Comparison of ENCODE assay signal across 1 cellular context in the genomic region with DNA sequence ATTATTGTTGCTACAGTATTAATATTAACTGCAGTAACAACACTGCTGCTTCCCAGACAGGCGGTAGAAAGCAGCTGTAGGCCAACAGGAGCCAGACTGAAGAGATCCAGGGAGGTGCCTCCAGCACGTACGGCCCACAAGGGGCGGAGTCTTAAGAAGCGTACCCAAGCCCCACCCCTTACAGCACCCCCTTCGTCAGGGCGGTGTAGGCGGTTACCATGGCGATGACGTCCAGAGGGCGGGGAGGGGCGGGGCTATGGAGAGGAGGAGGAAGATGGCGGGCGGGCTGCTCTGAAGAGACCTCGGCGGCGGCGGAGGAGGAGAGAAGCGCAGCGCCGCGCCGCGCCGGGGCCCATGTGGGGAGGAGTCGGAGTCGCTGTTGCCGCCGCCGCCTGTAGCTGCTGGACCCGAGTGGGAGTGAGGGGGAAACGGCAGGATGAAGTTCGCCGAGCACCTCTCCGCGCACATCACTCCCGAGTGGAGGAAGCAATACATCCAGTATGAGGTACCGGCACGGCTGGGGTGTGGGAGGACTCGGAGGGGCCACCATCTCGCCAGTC.
TF ChIP-seq lines count a peak whose summit lies in the region.

TSS of gene XPR1 (plus strand) at position 257 of the 560 bp plus-strand sequence. CDS start at position 437, 180 bp downstream.

TF ChIP-seq in HepG2, 621 proteins besides CTCF, POLR2A, EP300 and RAD21 (continued from another document and continues in another):
- TF ChIP-seq ZNF275 (CRISPR knock-in tag; IDR thresholded peaks at IDR 0.05; ENCODE audit: borderline replicate concordance) = 0 out of 2 replicates have a peak, but pooled peaks have one; percentile 62
- no peak for TF ChIP-seq SOX13 (IDR thresholded peaks at IDR 0.05)
- TF ChIP-seq SOX13 (CRISPR knock-in tag; conservative IDR thresholded peaks at IDR 0.05 in 1 of 2, IDR thresholded peaks at IDR 0.05 in 1 of 2) = no peak
- no peak for TF ChIP-seq ZNF710 (CRISPR knock-in tag; IDR thresholded peaks at IDR 0.05; ENCODE audit: borderline replicate concordance)
- peak; percentile 64; the same call in 1 of the 2 replicates for TF ChIP-seq KMT2A (CRISPR knock-in tag; IDR thresholded peaks at IDR 0.05)
- peak; percentile 41; the same call in 1 of the 2 replicates for TF ChIP-seq KDM5A (IDR thresholded peaks at IDR 0.05; ENCODE audit: borderline replicate concordance, low read length)
- TF ChIP-seq TEF (CRISPR knock-in tag; IDR thresholded peaks at IDR 0.05) = no peak
- no peak for TF ChIP-seq ZFAT (CRISPR knock-in tag; conservative IDR thresholded peaks at IDR 0.05)
- TF ChIP-seq ZNF121 (CRISPR knock-in tag; IDR thresholded peaks at IDR 0.05) = no peak
- TF ChIP-seq, protein P1, sequence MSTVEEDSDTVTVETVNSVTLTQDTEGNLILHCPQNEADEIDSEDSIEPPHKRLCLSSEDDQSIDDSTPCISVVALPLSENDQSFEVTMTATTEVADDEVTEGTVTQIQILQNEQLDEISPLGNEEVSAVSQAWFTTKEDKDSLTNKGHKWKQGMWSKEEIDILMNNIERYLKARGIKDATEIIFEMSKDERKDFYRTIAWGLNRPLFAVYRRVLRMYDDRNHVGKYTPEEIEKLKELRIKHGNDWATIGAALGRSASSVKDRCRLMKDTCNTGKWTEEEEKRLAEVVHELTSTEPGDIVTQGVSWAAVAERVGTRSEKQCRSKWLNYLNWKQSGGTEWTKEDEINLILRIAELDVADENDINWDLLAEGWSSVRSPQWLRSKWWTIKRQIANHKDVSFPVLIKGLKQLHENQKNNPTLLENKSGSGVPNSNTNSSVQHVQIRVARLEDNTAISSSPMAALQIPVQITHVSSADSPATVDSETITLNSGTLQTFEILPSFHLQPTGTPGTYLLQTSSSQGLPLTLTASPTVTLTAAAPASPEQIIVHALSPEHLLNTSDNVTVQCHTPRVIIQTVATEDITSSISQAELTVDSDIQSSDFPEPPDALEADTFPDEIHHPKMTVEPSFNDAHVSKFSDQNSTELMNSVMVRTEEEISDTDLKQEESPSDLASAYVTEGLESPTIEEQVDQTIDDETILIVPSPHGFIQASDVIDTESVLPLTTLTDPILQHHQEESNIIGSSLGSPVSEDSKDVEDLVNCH (CRISPR knock-in tag; IDR thresholded peaks at IDR 0.05) = no peak
- TF ChIP-seq, protein P2, sequence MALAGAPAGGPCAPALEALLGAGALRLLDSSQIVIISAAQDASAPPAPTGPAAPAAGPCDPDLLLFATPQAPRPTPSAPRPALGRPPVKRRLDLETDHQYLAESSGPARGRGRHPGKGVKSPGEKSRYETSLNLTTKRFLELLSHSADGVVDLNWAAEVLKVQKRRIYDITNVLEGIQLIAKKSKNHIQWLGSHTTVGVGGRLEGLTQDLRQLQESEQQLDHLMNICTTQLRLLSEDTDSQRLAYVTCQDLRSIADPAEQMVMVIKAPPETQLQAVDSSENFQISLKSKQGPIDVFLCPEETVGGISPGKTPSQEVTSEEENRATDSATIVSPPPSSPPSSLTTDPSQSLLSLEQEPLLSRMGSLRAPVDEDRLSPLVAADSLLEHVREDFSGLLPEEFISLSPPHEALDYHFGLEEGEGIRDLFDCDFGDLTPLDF (CRISPR knock-in tag; IDR thresholded peaks at IDR 0.05) = no peak
- TF ChIP-seq ZNF256 (CRISPR knock-in tag; conservative IDR thresholded peaks at IDR 0.05) = no peak
- TF ChIP-seq DNMT1 (CRISPR knock-in tag; IDR thresholded peaks at IDR 0.05) = no peak
- TF ChIP-seq HMGA1 (CRISPR knock-in tag; conservative IDR thresholded peaks at IDR 0.05) = no peak
- TF ChIP-seq MAZ (IDR thresholded peaks at IDR 0.05; ENCODE audit: borderline replicate concordance, low read depth, low read length) = 0 out of 2 replicates have a peak, but pooled peaks have one; percentile 27
- TF ChIP-seq MAZ (CRISPR knock-in tag; IDR thresholded peaks at IDR 0.05; ENCODE audit: low read depth) = peak; percentile 67; the same call in 1 of the 2 replicates
- TF ChIP-seq PITX1 (CRISPR knock-in tag; IDR thresholded peaks at IDR 0.05) = no peak
- no peak for TF ChIP-seq ZNF543 (CRISPR knock-in tag; IDR thresholded peaks at IDR 0.05)
- peak; percentile 75; the same call in 1 of the 2 replicates for TF ChIP-seq ZSCAN31 (CRISPR knock-in tag; IDR thresholded peaks at IDR 0.05; ENCODE audit: low read depth)
- no peak; the same call in 1 of the 2 replicates for TF ChIP-seq POGZ (CRISPR knock-in tag; IDR thresholded peaks at IDR 0.05)
- no peak for TF ChIP-seq CC2D1A (CRISPR knock-in tag; IDR thresholded peaks at IDR 0.05)
- TF ChIP-seq PHB2 (IDR thresholded peaks at IDR 0.05; ENCODE audit: partially characterized antibody) = no peak
- TF ChIP-seq, protein P3, sequence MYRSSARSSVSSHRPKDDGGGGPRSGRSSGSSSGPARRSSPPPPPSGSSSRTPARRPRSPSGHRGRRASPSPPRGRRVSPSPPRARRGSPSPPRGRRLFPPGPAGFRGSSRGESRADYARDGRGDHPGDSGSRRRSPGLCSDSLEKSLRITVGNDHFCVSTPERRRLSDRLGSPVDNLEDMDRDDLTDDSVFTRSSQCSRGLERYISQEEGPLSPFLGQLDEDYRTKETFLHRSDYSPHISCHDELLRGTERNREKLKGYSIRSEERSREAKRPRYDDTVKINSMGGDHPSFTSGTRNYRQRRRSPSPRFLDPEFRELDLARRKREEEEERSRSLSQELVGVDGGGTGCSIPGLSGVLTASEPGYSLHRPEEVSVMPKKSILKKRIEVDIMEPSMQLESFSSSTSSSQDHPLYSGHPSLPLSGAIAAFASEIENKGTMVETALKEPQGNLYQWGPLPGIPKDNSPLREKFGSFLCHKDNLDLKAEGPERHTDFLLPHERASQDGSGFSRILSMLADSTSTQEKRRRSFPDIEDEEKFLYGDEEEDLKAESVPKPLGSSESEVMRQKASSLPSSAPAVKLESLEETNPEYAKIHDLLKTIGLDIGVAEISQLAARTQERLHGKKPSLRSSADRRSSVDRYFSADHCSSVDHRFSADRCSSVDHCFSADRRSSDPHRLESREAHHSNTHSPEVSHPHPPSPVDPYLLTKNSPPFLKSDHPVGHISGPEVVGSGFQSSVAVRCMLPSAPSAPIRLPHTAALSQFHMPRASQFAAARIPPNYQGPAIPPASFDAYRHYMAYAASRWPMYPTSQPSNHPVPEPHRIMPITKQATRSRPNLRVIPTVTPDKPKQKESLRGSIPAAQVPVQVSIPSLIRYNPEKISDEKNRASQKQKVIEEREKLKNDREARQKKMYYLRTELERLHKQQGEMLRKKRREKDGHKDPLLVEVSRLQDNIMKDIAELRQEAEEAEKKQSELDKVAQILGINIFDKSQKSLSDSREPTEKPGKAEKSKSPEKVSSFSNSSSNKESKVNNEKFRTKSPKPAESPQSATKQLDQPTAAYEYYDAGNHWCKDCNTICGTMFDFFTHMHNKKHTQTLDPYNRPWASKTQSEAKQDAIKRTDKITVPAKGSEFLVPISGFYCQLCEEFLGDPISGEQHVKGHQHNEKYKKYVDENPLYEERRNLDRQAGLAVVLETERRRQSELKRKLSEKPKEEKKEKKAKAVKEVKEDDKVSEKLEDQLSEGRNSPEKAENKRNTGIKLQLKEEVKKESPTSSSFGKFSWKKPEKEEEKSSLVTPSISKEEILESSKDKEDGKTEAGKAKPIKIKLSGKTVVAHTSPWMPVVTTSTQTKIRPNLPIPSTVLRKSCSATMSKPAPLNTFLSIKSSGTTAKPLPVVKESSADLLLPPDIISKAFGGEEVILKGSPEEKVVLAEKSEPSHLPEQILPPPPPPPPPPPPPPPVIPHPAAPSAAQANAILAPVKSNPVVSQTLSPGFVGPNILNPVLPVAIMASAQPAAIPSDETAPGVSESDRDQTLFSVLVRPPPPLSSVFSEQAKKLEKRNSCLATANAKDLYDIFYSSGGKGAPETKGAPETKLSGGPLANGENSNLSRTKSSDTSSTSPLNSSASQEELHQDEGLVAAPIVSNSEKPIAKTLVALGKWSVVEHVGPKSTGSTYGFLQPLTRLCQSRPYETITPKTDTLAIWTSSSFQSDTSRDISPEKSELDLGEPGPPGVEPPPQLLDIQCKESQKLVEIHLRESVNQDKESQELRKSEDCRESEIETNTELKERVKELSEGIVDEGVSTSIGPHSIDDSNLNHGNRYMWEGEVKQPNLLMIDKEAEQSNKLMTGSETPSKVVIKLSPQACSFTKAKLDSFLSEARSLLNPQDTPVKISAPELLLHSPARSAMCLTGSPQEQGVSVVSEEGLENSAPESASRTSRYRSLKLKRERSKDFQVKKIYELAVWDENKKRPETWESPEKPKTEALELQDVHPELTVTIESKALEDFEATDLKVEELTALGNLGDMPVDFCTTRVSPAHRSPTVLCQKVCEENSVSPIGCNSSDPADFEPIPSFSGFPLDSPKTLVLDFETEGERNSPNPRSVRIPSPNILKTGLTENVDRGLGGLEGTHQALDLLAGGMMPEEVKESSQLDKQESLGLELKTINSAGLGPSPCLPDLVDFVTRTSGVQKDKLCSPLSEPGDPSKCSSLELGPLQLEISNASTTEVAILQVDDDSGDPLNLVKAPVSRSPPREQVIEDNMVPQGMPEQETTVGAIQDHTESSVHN (CRISPR knock-in tag; IDR thresholded peaks at IDR 0.05) = no peak
- TF ChIP-seq, protein P4, sequence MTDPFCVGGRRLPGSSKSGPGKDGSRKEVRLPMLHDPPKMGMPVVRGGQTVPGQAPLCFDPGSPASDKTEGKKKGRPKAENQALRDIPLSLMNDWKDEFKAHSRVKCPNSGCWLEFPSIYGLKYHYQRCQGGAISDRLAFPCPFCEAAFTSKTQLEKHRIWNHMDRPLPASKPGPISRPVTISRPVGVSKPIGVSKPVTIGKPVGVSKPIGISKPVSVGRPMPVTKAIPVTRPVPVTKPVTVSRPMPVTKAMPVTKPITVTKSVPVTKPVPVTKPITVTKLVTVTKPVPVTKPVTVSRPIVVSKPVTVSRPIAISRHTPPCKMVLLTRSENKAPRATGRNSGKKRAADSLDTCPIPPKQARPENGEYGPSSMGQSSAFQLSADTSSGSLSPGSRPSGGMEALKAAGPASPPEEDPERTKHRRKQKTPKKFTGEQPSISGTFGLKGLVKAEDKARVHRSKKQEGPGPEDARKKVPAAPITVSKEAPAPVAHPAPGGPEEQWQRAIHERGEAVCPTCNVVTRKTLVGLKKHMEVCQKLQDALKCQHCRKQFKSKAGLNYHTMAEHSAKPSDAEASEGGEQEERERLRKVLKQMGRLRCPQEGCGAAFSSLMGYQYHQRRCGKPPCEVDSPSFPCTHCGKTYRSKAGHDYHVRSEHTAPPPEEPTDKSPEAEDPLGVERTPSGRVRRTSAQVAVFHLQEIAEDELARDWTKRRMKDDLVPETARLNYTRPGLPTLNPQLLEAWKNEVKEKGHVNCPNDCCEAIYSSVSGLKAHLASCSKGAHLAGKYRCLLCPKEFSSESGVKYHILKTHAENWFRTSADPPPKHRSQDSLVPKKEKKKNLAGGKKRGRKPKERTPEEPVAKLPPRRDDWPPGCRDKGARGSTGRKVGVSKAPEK (CRISPR knock-in tag; IDR thresholded peaks at IDR 0.05; ENCODE audit: borderline replicate concordance) = no peak
- TF ChIP-seq, protein P5, sequence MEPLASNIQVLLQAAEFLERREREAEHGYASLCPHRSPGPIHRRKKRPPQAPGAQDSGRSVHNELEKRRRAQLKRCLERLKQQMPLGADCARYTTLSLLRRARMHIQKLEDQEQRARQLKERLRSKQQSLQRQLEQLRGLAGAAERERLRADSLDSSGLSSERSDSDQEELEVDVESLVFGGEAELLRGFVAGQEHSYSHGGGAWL (CRISPR knock-in tag; IDR thresholded peaks at IDR 0.05) = no peak; the same call in 1 of the 2 replicates
- TF ChIP-seq ZNF124 (CRISPR knock-in tag; IDR thresholded peaks at IDR 0.05) = no peak
- no peak for TF ChIP-seq RARA (CRISPR knock-in tag; IDR thresholded peaks at IDR 0.05)
- TF ChIP-seq ZFP91 (CRISPR knock-in tag; IDR thresholded peaks at IDR 0.05; ENCODE audit: borderline replicate concordance) = peak; percentile 75; the same call in 1 of the 2 replicates
